Comparison of ENCODE assay signal across 9 cellular contexts in the genomic region with DNA sequence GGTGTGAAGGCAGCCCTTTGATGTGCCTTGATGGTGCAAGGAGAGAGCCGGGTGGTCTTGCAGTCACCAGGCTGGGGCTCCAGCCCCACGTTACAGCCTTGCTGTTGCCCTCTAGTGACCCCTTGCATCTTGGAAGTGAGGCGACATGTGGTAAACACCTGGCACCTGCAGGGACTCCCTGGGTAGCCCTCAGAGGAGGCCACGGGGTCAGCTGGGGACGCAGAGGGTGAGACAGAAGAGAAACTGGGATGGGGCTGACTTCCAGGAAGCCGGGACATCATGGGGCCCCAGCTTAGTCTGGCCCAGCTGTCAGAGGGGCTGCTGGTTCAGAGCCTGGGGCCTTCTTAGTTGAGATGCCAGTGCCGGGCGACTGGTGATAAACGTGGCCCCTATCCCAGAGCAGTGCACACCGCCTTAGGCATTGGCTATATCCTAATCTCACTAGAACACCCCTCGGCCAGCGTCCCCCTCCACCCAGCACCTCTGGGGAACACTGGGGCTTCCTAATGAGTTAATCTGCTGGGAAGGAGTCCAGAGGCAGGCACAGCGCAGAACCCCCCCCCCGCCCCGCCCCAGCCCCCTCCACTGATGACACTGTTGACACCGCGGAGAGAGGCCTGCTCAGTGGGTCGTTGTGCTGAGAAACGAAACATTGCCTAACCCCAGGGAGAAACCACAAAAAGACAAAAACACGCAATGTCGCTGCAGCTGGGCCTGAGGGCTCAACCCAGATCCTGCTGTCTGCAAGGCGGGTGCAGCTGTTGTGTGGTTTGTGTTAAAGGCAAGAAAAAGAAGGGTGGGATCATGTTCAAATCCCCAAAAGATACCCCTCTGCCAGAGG.
DNase-seq lines count a peak whose midpoint lies in the region; ATAC-seq, FAIRE-seq and TF ChIP-seq lines count a peak whose summit lies in the region.
"Had no signal": no experiment of that assay in that cellular context is flagged by ENCODE, and none has a peak within 500 bp of the region (broad histone marks: within the 10 kb centered on the region; RNA-seq: fewer than 3 reads in every experiment).

No MANE protein-coding gene starts in this region.

- H3K27me3 ChIP-seq in thymus (ENCODE audit: control insufficient read depth, insufficient read depth) = no peaks in the 10 kb centered on the region

- H3K4me3 ChIP-seq in thymus (ENCODE audit: low read length) = peak overlapping the region; percentile 36

- ATAC-seq in HG03175 (IDR thresholded peaks at IDR 0.05; ENCODE audit: unreplicated experiment) (peak; percentile 69), naive B cell (ENCODE audit: low read depth in 2 of 2) (peak; percentile 72)

- peak overlapping the region; percentile 97 for H3K27ac ChIP-seq in thymus (ENCODE audit: low read depth)

- FAIRE-seq in D721Med (lab: Jason Lieb, UNC) = no peak
- FAIRE-seq: endothelial cell of umbilical vein had no signal

- no peaks in the 10 kb centered on the region for H3K27me3 Mint-ChIP-seq in T-helper 2 cell treated with Interferon-gamma antibody and Interleukin-4, amounts not matched to agents 5 μg/mL and 100 μg/mL, for 36 hours (ENCODE audit: low read depth)
- H3K27me3 Mint-ChIP-seq in brain = peaks cover 11% of the 10 kb centered on the region
- no peaks in the 10 kb centered on the region for H3K27me3 Mint-ChIP-seq in naive B cell

- no peaks in the 10 kb centered on the region for H3K9me3 Mint-ChIP-seq in T-helper 2 cell treated with Interferon-gamma antibody and Interleukin-4, amounts not matched to agents 5 μg/mL and 100 μg/mL, for 36 hours
- peaks cover 0 to 4% (median 0%) of the 10 kb centered on the region in 5 experiments for H3K9me3 Mint-ChIP-seq in brain
- H3K9me3 Mint-ChIP-seq in naive B cell = no peaks in the 10 kb centered on the region

- H3K4me3 Mint-ChIP-seq in T-helper 2 cell treated with Interferon-gamma antibody and Interleukin-4, amounts not matched to agents 5 μg/mL and 100 μg/mL, for 36 hours = peak overlapping the region; percentile 64
- no peak overlapping the region for H3K4me3 Mint-ChIP-seq in brain
- peak overlapping the region; percentile 33 to 91 (median 82) for H3K4me3 Mint-ChIP-seq in naive B cell

- WGBS in thymus = 5% methylated on average over 22 of the region's 22 CpGs

- peaks cover 88% of the 10 kb centered on the region for H3K4me1 Mint-ChIP-seq in T-helper 2 cell treated with Interferon-gamma antibody and Interleukin-4, amounts not matched to agents 5 μg/mL and 100 μg/mL, for 36 hours (ENCODE audit: low read depth)
- peaks cover 80% of the 10 kb centered on the region for H3K4me1 Mint-ChIP-seq in brain
- H3K4me1 Mint-ChIP-seq in naive B cell = peaks cover 79 to 88% (median 88%) of the 10 kb centered on the region in 3 donors

- no peaks in the 10 kb centered on the region for H3K36me3 ChIP-seq in thymus (ENCODE audit: control insufficient read depth, insufficient read depth)

- peak overlapping the region; percentile 94 for H3K27ac Mint-ChIP-seq in T-helper 2 cell treated with Interferon-gamma antibody and Interleukin-4, amounts not matched to agents 5 μg/mL and 100 μg/mL, for 36 hours
- H3K27ac Mint-ChIP-seq in brain = peak overlapping the region in 4 of 5 experiments; percentile 42 to 95 (median 72)
- H3K27ac Mint-ChIP-seq in naive B cell = peak overlapping the region; percentile 91 to 98 (median 95)

- H3K9me3 ChIP-seq in thymus (ENCODE audit: control insufficient read depth) = no peaks in the 10 kb centered on the region

- DNase-seq in AG08395 (ENCODE audit: low spot score) = peak; percentile 55
- DNase-seq in T-helper 2 cell treated with Interferon-gamma antibody and Interleukin-4, amounts not matched to agents 5 μg/mL and 100 μg/mL, for 36 hours (ENCODE audit: low spot score) = peak; percentile 71
- DNase-seq in naive B cell = peak; percentile 78
- DNase-seq in D721Med (ENCODE audit: insufficient read length, low spot score) = no peak

- H3K4me1 ChIP-seq in thymus (ENCODE audit: control insufficient read depth, insufficient read depth, low read length) = peaks cover 92% of the 10 kb centered on the region

- no peaks in the 10 kb centered on the region for H3K36me3 Mint-ChIP-seq in T-helper 2 cell treated with Interferon-gamma antibody and Interleukin-4, amounts not matched to agents 5 μg/mL and 100 μg/mL, for 36 hours (ENCODE audit: low read depth)
- H3K36me3 Mint-ChIP-seq in brain (no peaks in the 10 kb centered on the region), naive B cell (no peaks in the 10 kb centered on the region)

- peak; percentile 17 for TF ChIP-seq POLR2A in GM19099 (IDR thresholded peaks at IDR 0.05; ENCODE audit: extremely low read depth, insufficient read length, low read depth)

- TF ChIP-seq CTCF in brain (conservative IDR thresholded peaks at IDR 0.05) = no peak
- TF ChIP-seq CTCF in D721Med (IDR thresholded peaks at IDR 0.05; ENCODE audit: insufficient read depth, missing control alignments) = no peak

Comparison
In these comparisons a context has a peak if more than half of its experiments do, and no peak if none do; other contexts are left out.
1. H3K4me3 Mint-ChIP-seq: peak in T-helper 2 cell treated with Interferon-gamma antibody and Interleukin-4, amounts not matched to agents 5 μg/mL and 100 μg/mL, for 36 hours (single experiment) and naive B cell (8 of 8); none in brain (0 of 5).
2. Peak in every context shown above with its lines, with median percentiles within 50 percentile points of each other: H3K27ac Mint-ChIP-seq.